In genomic region chr12:64578556-64578955, GRCh38 we compare ENCODE assay signal across 5 cellular contexts.
"Had no signal": no experiment of that assay in that cellular context is flagged by ENCODE, and none has a peak within 500 bp of the region (broad histone marks: within the 10 kb centered on the region; RNA-seq: fewer than 3 reads in every experiment).

No MANE protein-coding gene starts in this region.

- H3K4me2 ChIP-seq: GM23338 had no signal

- ATAC-seq: GM23338, K562 had no signal

- H3K4me3 ChIP-seq: GM23338, K562 had no signal

- DNase-seq: H9, HCEC 1CT, IMR-90 had no signal
